In the genomic region with DNA sequence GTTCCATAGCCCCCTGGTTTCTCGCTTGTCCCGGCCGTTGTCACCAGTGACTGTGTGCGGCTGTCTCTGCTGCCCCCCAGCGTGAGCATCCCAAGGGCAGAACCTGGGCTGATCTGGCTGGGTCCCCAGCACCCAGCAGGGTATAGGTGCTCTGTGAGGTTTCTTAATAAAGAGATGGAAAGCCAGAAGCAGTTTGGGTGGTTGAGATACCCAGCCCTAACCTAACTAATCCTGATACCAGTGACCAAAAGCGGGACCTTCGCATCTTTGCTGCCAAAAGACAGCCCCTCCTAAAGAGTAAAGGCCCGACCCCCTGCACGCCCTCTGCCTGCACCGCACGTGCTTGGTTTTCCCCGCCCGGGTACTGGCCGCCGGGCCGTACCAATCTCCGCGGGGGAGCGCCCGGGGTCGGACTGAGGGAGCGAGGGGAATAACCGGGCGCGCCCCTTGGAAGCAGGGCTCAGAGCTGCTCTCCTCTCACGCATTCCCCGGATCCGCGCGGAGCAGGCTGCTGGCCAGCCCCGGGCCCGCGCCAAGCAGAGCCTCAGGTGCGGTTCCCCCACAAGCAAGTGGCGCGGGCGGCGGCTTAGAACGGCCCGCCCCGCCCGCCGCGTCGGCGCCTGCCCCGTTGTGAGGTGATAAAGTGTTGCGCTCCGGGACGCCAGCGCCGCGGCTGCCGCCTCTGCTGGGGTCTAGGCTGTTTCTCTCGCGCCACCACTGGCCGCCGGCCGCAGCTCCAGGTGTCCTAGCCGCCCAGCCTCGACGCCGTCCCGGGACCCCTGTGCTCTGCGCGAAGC, we compare ENCODE assay signal across 8 cellular contexts. TPM values are rescaled to one million over a fixed set of nuclear protein-coding genes. Genes with fewer than 3 reads are reported as not detected.
A peak's percentile ranks its signal among the peaks of the same experiment; 100 is the strongest.
DNase-seq lines count a peak whose midpoint lies in the region; ATAC-seq and TF ChIP-seq lines count a peak whose summit lies in the region.

A gene with protein sequence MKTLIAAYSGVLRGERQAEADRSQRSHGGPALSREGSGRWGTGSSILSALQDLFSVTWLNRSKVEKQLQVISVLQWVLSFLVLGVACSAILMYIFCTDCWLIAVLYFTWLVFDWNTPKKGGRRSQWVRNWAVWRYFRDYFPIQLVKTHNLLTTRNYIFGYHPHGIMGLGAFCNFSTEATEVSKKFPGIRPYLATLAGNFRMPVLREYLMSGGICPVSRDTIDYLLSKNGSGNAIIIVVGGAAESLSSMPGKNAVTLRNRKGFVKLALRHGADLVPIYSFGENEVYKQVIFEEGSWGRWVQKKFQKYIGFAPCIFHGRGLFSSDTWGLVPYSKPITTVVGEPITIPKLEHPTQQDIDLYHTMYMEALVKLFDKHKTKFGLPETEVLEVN (plus strand): TSS at position 667 of the 797 bp plus-strand sequence. CDS start 214 bp downstream, outside the sequence.

- peak within 1 kb of the TSS; percentile 77 for H3K27ac ChIP-seq in hepatocyte
- peak within 1 kb of the TSS in 1 of 4 donors; percentile 29 for H3K27ac ChIP-seq in sigmoid colon

- peak within 1 kb of the TSS; percentile 74 for H3K4me3 Mint-ChIP-seq in T-helper 1 cell treated with Interleukin-12 subunit alpha and Interleukin-12 subunit beta and Interleukin-4 antibody, amounts not matched to agents 30 μg/mL and 1 μg/mL, for 36 hours

- H3K36me3 Mint-ChIP-seq in T-helper 1 cell treated with Interleukin-12 subunit alpha and Interleukin-12 subunit beta and Interleukin-4 antibody, amounts not matched to agents 30 μg/mL and 1 μg/mL, for 36 hours (ENCODE audit: low read depth), result no peaks in the 10 kb centered on the region

- ATAC-seq in HG02938 (IDR thresholded peaks at IDR 0.05; ENCODE audit: unreplicated experiment), result peak; percentile 66

- peaks cover 34% of the 10 kb centered on the region for H3K4me1 Mint-ChIP-seq in T-helper 1 cell treated with Interleukin-12 subunit alpha and Interleukin-12 subunit beta and Interleukin-4 antibody, amounts not matched to agents 30 μg/mL and 1 μg/mL, for 36 hours (ENCODE audit: low read depth)

- H3K9me3 Mint-ChIP-seq in T-helper 1 cell treated with Interleukin-12 subunit alpha and Interleukin-12 subunit beta and Interleukin-4 antibody, amounts not matched to agents 30 μg/mL and 1 μg/mL, for 36 hours, result no peaks in the 10 kb centered on the region

- H3K4me1 ChIP-seq in hepatocyte (ENCODE audit: insufficient read depth) (peaks cover 6% of the 10 kb centered on the region), sigmoid colon (peaks cover 0 to 20% (median 19%) of the 10 kb centered on the region in 4 donors)

- peak; percentile 85 for DNase-seq in NCI-H1694 (lab: John Stamatoyannopoulos, UW)
- DNase-seq in amygdala (lab: John Stamatoyannopoulos, UW), result peak in 35 of 56 donors; percentile 5 to 75 (median 44)
- peak; percentile 92 for DNase-seq in hepatocyte (ENCODE audit: low spot score)
- peak; percentile 76 for DNase-seq in sigmoid colon
- no peak for DNase-seq in KG1 (lab: John Stamatoyannopoulos, UW)

- H3K36me3 ChIP-seq in hepatocyte (replicated peaks; ENCODE audit: insufficient read depth, low read depth), result no peaks in the 10 kb centered on the region
- no peaks in the 10 kb centered on the region for H3K36me3 ChIP-seq in sigmoid colon

- no peaks in the 10 kb centered on the region for H3K9me3 ChIP-seq in hepatocyte (ENCODE audit: low read depth)
- no peaks in the 10 kb centered on the region for H3K9me3 ChIP-seq in sigmoid colon

- peak; percentile 35 for TF ChIP-seq CTCF in hepatocyte (IDR thresholded peaks at IDR 0.05; ENCODE audit: poor library complexity)
- no peak for TF ChIP-seq CTCF in sigmoid colon (IDR thresholded peaks at IDR 0.05)

- peak within 1 kb of the TSS; percentile 35 for H3K4me3 ChIP-seq in hepatocyte
- H3K4me3 ChIP-seq in sigmoid colon, result peak within 1 kb of the TSS; percentile 25 to 54 (median 48)

- no peak for TF ChIP-seq EP300 in sigmoid colon (IDR thresholded peaks at IDR 0.05)

- peak within 1 kb of the TSS; percentile 61 for H2AFZ ChIP-seq in hepatocyte

- H3K79me2 ChIP-seq in hepatocyte, result peaks cover 9% of the 10 kb centered on the region

- H3K4me2 ChIP-seq in hepatocyte, result peak within 1 kb of the TSS; percentile 93

- H3K27me3 ChIP-seq in hepatocyte, result no peaks in the 10 kb centered on the region
- peaks cover 0 to 3% (median 0%) of the 10 kb centered on the region in 3 donors for H3K27me3 ChIP-seq in sigmoid colon

- TF ChIP-seq POLR2A in GM15510 (IDR thresholded peaks at IDR 0.05; ENCODE audit: borderline replicate concordance, extremely low read depth, insufficient read length) (peak; percentile 78), sigmoid colon (IDR thresholded peaks at IDR 0.05) (no peak)

- intact Hi-C loops in sigmoid colon (cut with DNase I), result loop anchor here (5.0 kb wide), 2 partner anchors 56 to 221 kb away; no protein-coding TSS in a partner anchor

- peaks cover 24% of the 10 kb centered on the region for H3K27me3 Mint-ChIP-seq in T-helper 1 cell treated with Interleukin-12 subunit alpha and Interleukin-12 subunit beta and Interleukin-4 antibody, amounts not matched to agents 30 μg/mL and 1 μg/mL, for 36 hours (ENCODE audit: low read depth)

- no peaks in the 10 kb centered on the region for H3K9me2 ChIP-seq in hepatocyte (replicated peaks; ENCODE audit: insufficient read depth)

- peak within 1 kb of the TSS; percentile 79 for H3K27ac Mint-ChIP-seq in T-helper 1 cell treated with Interleukin-12 subunit alpha and Interleukin-12 subunit beta and Interleukin-4 antibody, amounts not matched to agents 30 μg/mL and 1 μg/mL, for 36 hours

- 5% methylated on average over 60 of the region's 66 CpGs for WGBS in hepatocyte (ENCODE audit: low lambda C conversion rate, missing lambda C conversion rate)
- 3 to 4% methylated on average over 66 of the region's 66 CpGs for WGBS in sigmoid colon, 2 donors

- no peaks in the 10 kb centered on the region for H4K20me1 ChIP-seq in hepatocyte (ENCODE audit: insufficient read depth, poor library complexity, severe bottlenecking)

RNA-seq across cellular contexts. Expression of the gene that starts here (rescaled TPM):
- total RNA-seq in hepatocyte (52.6 and 60.5 TPM in 2 replicates), sigmoid colon (10 to 100 TPM in 1 of 4 donors, 1 to 10 TPM in 1, under 1 TPM in 2; 0.55 to 20.3 (median 0.92) TPM)
- polyA plus RNA-seq in hepatocyte (27.5 and 55.6 TPM in 2 replicates), sigmoid colon (10 to 100 TPM in 1 of 3 donors, 1 to 10 TPM in 2; 1.2 to 16.5 (median 3.6) TPM)
